8 cellular contexts compared by ENCODE assay signal in genomic region chr9:37575511-37575914, GRCh38.
DNase-seq lines count a peak whose midpoint lies in the region; ATAC-seq lines count a peak whose summit lies in the region.

No MANE protein-coding gene starts in this region.

- H3K9ac ChIP-seq in iPS-20b (ENCODE audit: low read depth, low read length), result peak overlapping the region; percentile 71

- no peak for DNase-seq in activated naive CD4-positive, alpha-beta T cell treated with anti-CD3 and anti-CD28 coated beads, Interleukin-2, amount 10 ng/mL, durations not matched to agents 7 days and 5 days
- no peak for DNase-seq in activated naive CD4-positive, alpha-beta T cell (lab: John Stamatoyannopoulos, UW)
- no peak for DNase-seq in stimulated activated naive B cell treated with anti-CD40 and anti-IgM and Interleukin-4, amounts not matched to agents 10 μg/mL and 1 μg/mL and 100 μg/mL, for 72 hours
- DNase-seq in NCI-H187 treated with DMSO at 0.1 percent for 48 hours (lab: John Stamatoyannopoulos, UW), result no peak
- no peak for DNase-seq in foreskin melanocyte

- peaks cover 6% of the 10 kb centered on the region for H3K27me3 Mint-ChIP-seq in activated naive CD4-positive, alpha-beta T cell treated with anti-CD3 and anti-CD28 coated beads, Interleukin-2, amount 10 ng/mL, durations not matched to agents 7 days and 5 days
- H3K27me3 Mint-ChIP-seq in activated naive CD8-positive, alpha-beta T cell, result no peaks in the 10 kb centered on the region
- no peaks in the 10 kb centered on the region for H3K27me3 Mint-ChIP-seq in stimulated activated naive B cell treated with anti-CD40 and anti-IgM and Interleukin-4, amounts not matched to agents 10 μg/mL and 1 μg/mL and 100 μg/mL, for 72 hours

- peaks cover 2% of the 10 kb centered on the region for H3K36me3 Mint-ChIP-seq in activated naive CD4-positive, alpha-beta T cell treated with anti-CD3 and anti-CD28 coated beads, Interleukin-2, amount 10 ng/mL, durations not matched to agents 7 days and 5 days
- peaks cover 2% of the 10 kb centered on the region for H3K36me3 Mint-ChIP-seq in activated naive CD8-positive, alpha-beta T cell
- peaks cover 12 to 20% of the 10 kb centered on the region in 2 donors for H3K36me3 Mint-ChIP-seq in stimulated activated naive B cell treated with anti-CD40 and anti-IgM and Interleukin-4, amounts not matched to agents 10 μg/mL and 1 μg/mL and 100 μg/mL, for 72 hours

- peak overlapping the region; percentile 67 for H3K4me3 Mint-ChIP-seq in activated naive CD4-positive, alpha-beta T cell treated with anti-CD3 and anti-CD28 coated beads, Interleukin-2, amount 10 ng/mL, durations not matched to agents 7 days and 5 days
- peak overlapping the region; percentile 83 for H3K4me3 Mint-ChIP-seq in activated naive CD8-positive, alpha-beta T cell
- H3K4me3 Mint-ChIP-seq in stimulated activated naive B cell treated with anti-CD40 and anti-IgM and Interleukin-4, amounts not matched to agents 10 μg/mL and 1 μg/mL and 100 μg/mL, for 72 hours, result peak overlapping the region; percentile 86 to 89

- H3K9me3 ChIP-seq in iPS-20b (ENCODE audit: insufficient read depth, low read depth, low read length), result no peaks in the 10 kb centered on the region

- H3K9me3 Mint-ChIP-seq in activated naive CD4-positive, alpha-beta T cell treated with anti-CD3 and anti-CD28 coated beads, Interleukin-2, amount 10 ng/mL, durations not matched to agents 7 days and 5 days, result no peaks in the 10 kb centered on the region
- H3K9me3 Mint-ChIP-seq in activated naive CD8-positive, alpha-beta T cell (ENCODE audit: low read depth), result no peaks in the 10 kb centered on the region
- H3K9me3 Mint-ChIP-seq in stimulated activated naive B cell treated with anti-CD40 and anti-IgM and Interleukin-4, amounts not matched to agents 10 μg/mL and 1 μg/mL and 100 μg/mL, for 72 hours, result no peaks in the 10 kb centered on the region

- peaks cover 18% of the 10 kb centered on the region for H3K4me1 Mint-ChIP-seq in activated naive CD4-positive, alpha-beta T cell treated with anti-CD3 and anti-CD28 coated beads, Interleukin-2, amount 10 ng/mL, durations not matched to agents 7 days and 5 days
- peaks cover 18% of the 10 kb centered on the region for H3K4me1 Mint-ChIP-seq in activated naive CD8-positive, alpha-beta T cell (ENCODE audit: low read depth)
- peaks cover 16 to 60% of the 10 kb centered on the region in 2 donors for H3K4me1 Mint-ChIP-seq in stimulated activated naive B cell treated with anti-CD40 and anti-IgM and Interleukin-4, amounts not matched to agents 10 μg/mL and 1 μg/mL and 100 μg/mL, for 72 hours

- H3K27ac ChIP-seq in iPS-20b (ENCODE audit: low read length), result peak overlapping the region; percentile 48

- peaks cover 6% of the 10 kb centered on the region; the same call in 1 of the 2 replicates for H3K36me3 ChIP-seq in iPS-20b (ENCODE audit: insufficient read depth, low read depth, low read length)

- CTCF ChIA-PET in activated naive CD4-positive, alpha-beta T cell treated with anti-CD3 and anti-CD28 coated beads, Interleukin-2, amount 10 ng/mL, durations not matched to agents 7 days and 5 days (lab: Charles Lee), result interaction anchor here (9.0 kb wide), 1 partner anchor 18 kb away, joined by 36 read pairs; the partner anchor contains the start of gene TOMM5

- H3K27ac Mint-ChIP-seq in activated naive CD4-positive, alpha-beta T cell treated with anti-CD3 and anti-CD28 coated beads, Interleukin-2, amount 10 ng/mL, durations not matched to agents 7 days and 5 days, result no peak overlapping the region
- peak overlapping the region; percentile 31 for H3K27ac Mint-ChIP-seq in activated naive CD8-positive, alpha-beta T cell
- H3K27ac Mint-ChIP-seq in stimulated activated naive B cell treated with anti-CD40 and anti-IgM and Interleukin-4, amounts not matched to agents 10 μg/mL and 1 μg/mL and 100 μg/mL, for 72 hours, result peak overlapping the region; percentile 92

- peak; percentile 32 for ATAC-seq in HG03139 (IDR thresholded peaks at IDR 0.05; ENCODE audit: unreplicated experiment)
- ATAC-seq in stimulated activated naive B cell treated with anti-CD40 and anti-IgM and Interleukin-4, amounts not matched to agents 10 μg/mL and 1 μg/mL and 100 μg/mL, for 72 hours (replicated peaks), result peak; percentile 56 to 65

- H3K27me3 ChIP-seq in iPS-20b (ENCODE audit: insufficient read depth, low read length), result no peaks in the 10 kb centered on the region; the same call in 1 of the 2 replicates

- peak overlapping the region; percentile 83 for H3K4me3 ChIP-seq in iPS-20b (ENCODE audit: low read length)

- H3K4me1 ChIP-seq in iPS-20b (ENCODE audit: insufficient read depth, low read length), result peaks cover 22% of the 10 kb centered on the region
